ENCODE assay signal across 1 cellular context in the genomic region with DNA sequence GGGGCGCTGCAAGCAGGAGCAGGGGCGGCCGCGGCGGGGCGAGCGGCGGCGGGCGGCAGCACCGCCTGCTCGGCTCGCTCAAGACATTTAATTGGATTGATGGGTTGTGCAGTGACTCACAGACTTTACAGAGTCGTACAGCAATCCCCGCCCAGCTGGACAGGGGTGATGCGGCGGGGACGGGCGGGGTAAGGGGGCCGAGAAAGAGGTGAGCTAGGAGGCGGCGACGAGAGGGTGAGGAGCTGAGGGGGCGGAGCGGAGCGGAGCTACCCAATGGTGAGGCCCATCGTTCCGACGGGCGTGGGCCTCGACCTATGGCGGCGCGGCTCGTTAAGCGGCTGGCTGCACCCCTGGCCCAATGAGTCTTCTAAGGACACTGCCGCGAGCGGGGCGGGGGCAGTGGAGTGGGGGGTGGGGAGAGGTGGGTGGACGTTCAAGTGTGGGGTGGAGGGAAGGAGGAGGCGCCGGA.
TF ChIP-seq lines count a peak whose summit lies in the region.

No MANE protein-coding gene starts in this region.

TF ChIP-seq in HepG2, 621 proteins besides CTCF, POLR2A, EP300 and RAD21 (continued from another document and continues in another):
- TF ChIP-seq ZHX2 (IDR thresholded peaks at IDR 0.05; ENCODE audit: low read depth): no peak
- TF ChIP-seq ZHX2 (CRISPR knock-in tag; IDR thresholded peaks at IDR 0.05; ENCODE audit: borderline replicate concordance): no peak
- no peak; the same call in 1 of the 2 replicates for TF ChIP-seq MXD4 (CRISPR knock-in tag; IDR thresholded peaks at IDR 0.05)
- 0 out of 2 replicates have a peak, but pooled peaks have one; percentile 22 for TF ChIP-seq ZNF136 (CRISPR knock-in tag; IDR thresholded peaks at IDR 0.05; ENCODE audit: low read depth)
- TF ChIP-seq ZNF121 (CRISPR knock-in tag; IDR thresholded peaks at IDR 0.05): peak; percentile 29; the same call in 1 of the 2 replicates
- TF ChIP-seq ATAD3A (CRISPR knock-in tag; IDR thresholded peaks at IDR 0.05): no peak
- TF ChIP-seq ZNF577 (CRISPR knock-in tag; IDR thresholded peaks at IDR 0.05; ENCODE audit: borderline replicate concordance, low read depth): no peak
- TF ChIP-seq NR1H2 (CRISPR knock-in tag; IDR thresholded peaks at IDR 0.05; ENCODE audit: borderline replicate concordance, low read depth): no peak
- TF ChIP-seq, protein P1, sequence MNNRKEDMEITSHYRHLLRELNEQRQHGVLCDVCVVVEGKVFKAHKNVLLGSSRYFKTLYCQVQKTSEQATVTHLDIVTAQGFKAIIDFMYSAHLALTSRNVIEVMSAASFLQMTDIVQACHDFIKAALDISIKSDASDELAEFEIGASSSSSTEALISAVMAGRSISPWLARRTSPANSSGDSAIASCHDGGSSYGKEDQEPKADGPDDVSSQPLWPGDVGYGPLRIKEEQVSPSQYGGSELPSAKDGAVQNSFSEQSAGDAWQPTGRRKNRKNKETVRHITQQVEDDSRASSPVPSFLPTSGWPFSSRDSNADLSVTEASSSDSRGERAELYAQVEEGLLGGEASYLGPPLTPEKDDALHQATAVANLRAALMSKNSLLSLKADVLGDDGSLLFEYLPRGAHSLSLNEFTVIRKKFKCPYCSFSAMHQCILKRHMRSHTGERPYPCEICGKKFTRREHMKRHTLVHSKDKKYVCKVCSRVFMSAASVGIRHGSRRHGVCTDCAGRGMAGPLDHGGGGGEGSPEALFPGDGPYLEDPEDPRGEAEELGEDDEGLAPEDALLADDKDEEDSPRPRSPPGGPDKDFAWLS (CRISPR knock-in tag; IDR thresholded peaks at IDR 0.05; ENCODE audit: borderline replicate concordance): no peak
- no peak for TF ChIP-seq ZNF317 (CRISPR knock-in tag; IDR thresholded peaks at IDR 0.05)
- TF ChIP-seq KDM5B (CRISPR knock-in tag; IDR thresholded peaks at IDR 0.05; ENCODE audit: borderline replicate concordance): no peak
- peak; percentile 91 for TF ChIP-seq DRAP1 (CRISPR knock-in tag; IDR thresholded peaks at IDR 0.05)
- no peak for TF ChIP-seq PHB2 (IDR thresholded peaks at IDR 0.05; ENCODE audit: partially characterized antibody)
- 0 out of 2 replicates have a peak, but pooled peaks have one; percentile 33 for TF ChIP-seq ZNF446 (CRISPR knock-in tag; IDR thresholded peaks at IDR 0.05)
- TF ChIP-seq HNRNPUL1 (IDR thresholded peaks at IDR 0.05; ENCODE audit: low read depth, low read length): no peak
- TF ChIP-seq, protein P2, sequence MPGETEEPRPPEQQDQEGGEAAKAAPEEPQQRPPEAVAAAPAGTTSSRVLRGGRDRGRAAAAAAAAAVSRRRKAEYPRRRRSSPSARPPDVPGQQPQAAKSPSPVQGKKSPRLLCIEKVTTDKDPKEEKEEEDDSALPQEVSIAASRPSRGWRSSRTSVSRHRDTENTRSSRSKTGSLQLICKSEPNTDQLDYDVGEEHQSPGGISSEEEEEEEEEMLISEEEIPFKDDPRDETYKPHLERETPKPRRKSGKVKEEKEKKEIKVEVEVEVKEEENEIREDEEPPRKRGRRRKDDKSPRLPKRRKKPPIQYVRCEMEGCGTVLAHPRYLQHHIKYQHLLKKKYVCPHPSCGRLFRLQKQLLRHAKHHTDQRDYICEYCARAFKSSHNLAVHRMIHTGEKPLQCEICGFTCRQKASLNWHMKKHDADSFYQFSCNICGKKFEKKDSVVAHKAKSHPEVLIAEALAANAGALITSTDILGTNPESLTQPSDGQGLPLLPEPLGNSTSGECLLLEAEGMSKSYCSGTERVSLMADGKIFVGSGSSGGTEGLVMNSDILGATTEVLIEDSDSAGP (CRISPR knock-in tag; IDR thresholded peaks at IDR 0.05; ENCODE audit: borderline replicate concordance): no peak
- no peak for TF ChIP-seq ZNF75D (CRISPR knock-in tag; IDR thresholded peaks at IDR 0.05; ENCODE audit: borderline replicate concordance)
- no peak for TF ChIP-seq CENPX (CRISPR knock-in tag; IDR thresholded peaks at IDR 0.05)
- peak; percentile 50 for TF ChIP-seq SKI (IDR thresholded peaks at IDR 0.05; ENCODE audit: partially characterized antibody)
- TF ChIP-seq, protein P3, sequence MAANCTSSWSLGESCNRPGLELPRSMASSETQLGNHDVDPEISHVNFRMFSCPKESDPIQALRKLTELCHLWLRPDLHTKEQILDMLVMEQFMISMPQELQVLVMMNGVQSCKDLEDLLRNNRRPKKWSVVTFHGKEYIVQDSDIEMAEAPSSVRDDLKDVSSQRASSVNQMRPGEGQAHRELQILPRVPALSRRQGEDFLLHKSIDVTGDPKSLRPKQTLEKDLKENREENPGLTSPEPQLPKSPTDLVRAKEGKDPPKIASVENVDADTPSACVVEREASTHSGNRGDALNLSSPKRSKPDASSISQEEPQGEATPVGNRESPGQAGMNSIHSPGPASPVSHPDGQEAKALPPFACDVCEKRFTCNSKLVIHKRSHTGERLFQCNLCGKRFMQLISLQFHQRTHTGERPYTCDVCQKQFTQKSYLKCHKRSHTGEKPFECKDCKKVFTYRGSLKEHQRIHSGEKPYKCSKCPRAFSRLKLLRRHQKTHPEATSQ (CRISPR knock-in tag; IDR thresholded peaks at IDR 0.05; ENCODE audit: borderline replicate concordance): 0 out of 2 replicates have a peak, but pooled peaks have one; percentile 59
- TF ChIP-seq SAP130 (CRISPR knock-in tag; IDR thresholded peaks at IDR 0.05; ENCODE audit: low read depth): peak; percentile 77
- TF ChIP-seq FOXO1 (CRISPR knock-in tag; IDR thresholded peaks at IDR 0.05): peak; percentile 57; the same call in 1 of the 2 replicates
- TF ChIP-seq FOSL2 (CRISPR knock-in tag; IDR thresholded peaks at IDR 0.05): peak; percentile 92
- peak in 1 of 2 experiments; percentile 53; a peak in 1 of 4 replicates for TF ChIP-seq KLF16 (CRISPR knock-in tag; IDR thresholded peaks at IDR 0.05)
- peak; percentile 24; the same call in 1 of the 2 replicates for TF ChIP-seq TOPORS (CRISPR knock-in tag; IDR thresholded peaks at IDR 0.05)
- TF ChIP-seq ISX (CRISPR knock-in tag; conservative IDR thresholded peaks at IDR 0.05): no peak
- TF ChIP-seq GABPA (IDR thresholded peaks at IDR 0.05; ENCODE audit: low read depth, low read length): no peak
- peak; percentile 56; the same call in 1 of the 2 replicates for TF ChIP-seq GABPA (CRISPR knock-in tag; IDR thresholded peaks at IDR 0.05; ENCODE audit: low read depth)
- TF ChIP-seq FOXA3 (CRISPR knock-in tag; IDR thresholded peaks at IDR 0.05): peak; percentile 42
- TF ChIP-seq MED1 (CRISPR knock-in tag; IDR thresholded peaks at IDR 0.05): peak; percentile 60; the same call in 1 of the 2 replicates
- no peak for TF ChIP-seq KLF13 (CRISPR knock-in tag; IDR thresholded peaks at IDR 0.05)
- no peak for TF ChIP-seq ZNF660 (CRISPR knock-in tag; IDR thresholded peaks at IDR 0.05; ENCODE audit: borderline replicate concordance, low read depth)
- TF ChIP-seq THRA (CRISPR knock-in tag; IDR thresholded peaks at IDR 0.05; ENCODE audit: borderline replicate concordance): peak; percentile 30; the same call in 1 of the 2 replicates
- no peak for TF ChIP-seq ZNF777 (CRISPR knock-in tag; IDR thresholded peaks at IDR 0.05)
- peak; percentile 49; the same call in 1 of the 3 replicates for TF ChIP-seq MXI1 (IDR thresholded peaks at IDR 0.05; ENCODE audit: borderline replicate concordance, low read depth, low read length)
- TF ChIP-seq, protein P4, sequence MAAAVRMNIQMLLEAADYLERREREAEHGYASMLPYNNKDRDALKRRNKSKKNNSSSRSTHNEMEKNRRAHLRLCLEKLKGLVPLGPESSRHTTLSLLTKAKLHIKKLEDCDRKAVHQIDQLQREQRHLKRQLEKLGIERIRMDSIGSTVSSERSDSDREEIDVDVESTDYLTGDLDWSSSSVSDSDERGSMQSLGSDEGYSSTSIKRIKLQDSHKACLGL (CRISPR knock-in tag; IDR thresholded peaks at IDR 0.05): peak; percentile 31; the same call in 1 of the 2 replicates
- no peak for TF ChIP-seq ZNF530 (CRISPR knock-in tag; IDR thresholded peaks at IDR 0.05; ENCODE audit: low read depth)
- no peak for TF ChIP-seq ZNF598 (CRISPR knock-in tag; IDR thresholded peaks at IDR 0.05; ENCODE audit: borderline replicate concordance)
- TF ChIP-seq, protein P5, sequence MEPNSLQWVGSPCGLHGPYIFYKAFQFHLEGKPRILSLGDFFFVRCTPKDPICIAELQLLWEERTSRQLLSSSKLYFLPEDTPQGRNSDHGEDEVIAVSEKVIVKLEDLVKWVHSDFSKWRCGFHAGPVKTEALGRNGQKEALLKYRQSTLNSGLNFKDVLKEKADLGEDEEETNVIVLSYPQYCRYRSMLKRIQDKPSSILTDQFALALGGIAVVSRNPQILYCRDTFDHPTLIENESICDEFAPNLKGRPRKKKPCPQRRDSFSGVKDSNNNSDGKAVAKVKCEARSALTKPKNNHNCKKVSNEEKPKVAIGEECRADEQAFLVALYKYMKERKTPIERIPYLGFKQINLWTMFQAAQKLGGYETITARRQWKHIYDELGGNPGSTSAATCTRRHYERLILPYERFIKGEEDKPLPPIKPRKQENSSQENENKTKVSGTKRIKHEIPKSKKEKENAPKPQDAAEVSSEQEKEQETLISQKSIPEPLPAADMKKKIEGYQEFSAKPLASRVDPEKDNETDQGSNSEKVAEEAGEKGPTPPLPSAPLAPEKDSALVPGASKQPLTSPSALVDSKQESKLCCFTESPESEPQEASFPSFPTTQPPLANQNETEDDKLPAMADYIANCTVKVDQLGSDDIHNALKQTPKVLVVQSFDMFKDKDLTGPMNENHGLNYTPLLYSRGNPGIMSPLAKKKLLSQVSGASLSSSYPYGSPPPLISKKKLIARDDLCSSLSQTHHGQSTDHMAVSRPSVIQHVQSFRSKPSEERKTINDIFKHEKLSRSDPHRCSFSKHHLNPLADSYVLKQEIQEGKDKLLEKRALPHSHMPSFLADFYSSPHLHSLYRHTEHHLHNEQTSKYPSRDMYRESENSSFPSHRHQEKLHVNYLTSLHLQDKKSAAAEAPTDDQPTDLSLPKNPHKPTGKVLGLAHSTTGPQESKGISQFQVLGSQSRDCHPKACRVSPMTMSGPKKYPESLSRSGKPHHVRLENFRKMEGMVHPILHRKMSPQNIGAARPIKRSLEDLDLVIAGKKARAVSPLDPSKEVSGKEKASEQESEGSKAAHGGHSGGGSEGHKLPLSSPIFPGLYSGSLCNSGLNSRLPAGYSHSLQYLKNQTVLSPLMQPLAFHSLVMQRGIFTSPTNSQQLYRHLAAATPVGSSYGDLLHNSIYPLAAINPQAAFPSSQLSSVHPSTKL (CRISPR knock-in tag; IDR thresholded peaks at IDR 0.05): peak; percentile 52
- TF ChIP-seq STAT5B (CRISPR knock-in tag; IDR thresholded peaks at IDR 0.05): no peak
- TF ChIP-seq PHF8 (CRISPR knock-in tag; IDR thresholded peaks at IDR 0.05): no peak
- no peak for TF ChIP-seq ZNF850 (CRISPR knock-in tag; conservative IDR thresholded peaks at IDR 0.05)
- no peak for TF ChIP-seq ZNF460 (CRISPR knock-in tag; IDR thresholded peaks at IDR 0.05; ENCODE audit: borderline replicate concordance)
- TF ChIP-seq JUND (CRISPR knock-in tag; IDR thresholded peaks at IDR 0.05): peak; percentile 68
- TF ChIP-seq TSC22D2 (CRISPR knock-in tag; IDR thresholded peaks at IDR 0.05; ENCODE audit: borderline replicate concordance): peak; percentile 78; the same call in 1 of the 2 replicates
- no peak for TF ChIP-seq ZMYM3 (CRISPR knock-in tag; IDR thresholded peaks at IDR 0.05)
- TF ChIP-seq ZFX (CRISPR knock-in tag; IDR thresholded peaks at IDR 0.05; ENCODE audit: low read depth): no peak
- peak; percentile 79 for TF ChIP-seq TAF1 (CRISPR knock-in tag; IDR thresholded peaks at IDR 0.05)
- no peak for TF ChIP-seq NFIB (CRISPR knock-in tag; IDR thresholded peaks at IDR 0.05; ENCODE audit: borderline replicate concordance)
- TF ChIP-seq SNRNP70 (IDR thresholded peaks at IDR 0.05; ENCODE audit: low read depth, low read length): no peak
- peak; percentile 85; the same call in 1 of the 2 replicates for TF ChIP-seq HES4 (CRISPR knock-in tag; IDR thresholded peaks at IDR 0.05; ENCODE audit: borderline replicate concordance)
